ENCODE assay signal across 17 cellular contexts in genomic region chr5:43926923-43927322, GRCh38.
"Had no signal": no experiment of that assay in that cellular context is flagged by ENCODE, and none has a peak within 500 bp of the region (broad histone marks: within the 10 kb centered on the region; RNA-seq: fewer than 3 reads in every experiment).

No MANE protein-coding gene starts in this region.

- H3K27ac ChIP-seq: coronary artery, heart left ventricle, left lung, lower lobe of right lung, ovary, right atrium auricular region, sigmoid colon, thyroid gland had no signal

- ATAC-seq: esophagus mucosa; heart left ventricle; left lung; lower lobe of right lung; naive thymus-derived CD8-positive, alpha-beta T cell had no signal

- H3K4me3 ChIP-seq: coronary artery, heart left ventricle, left lung, lower lobe of right lung, ovary, right atrium auricular region, sigmoid colon, thyroid gland had no signal

- H3K36me3 ChIP-seq: heart left ventricle, left lung, lower lobe of right lung, ovary, right atrium auricular region, sigmoid colon, thyroid gland had no signal

- H3K4me1 ChIP-seq: heart left ventricle, left lung, lower lobe of right lung, right atrium auricular region, sigmoid colon, thyroid gland had no signal

- H3K27me3 ChIP-seq: heart left ventricle, left lung, ovary, right atrium auricular region, sigmoid colon, thyroid gland had no signal

- DNase-seq: effector CD4-positive, alpha-beta T cell; heart left ventricle; hypothalamus; immature natural killer cell; left lung; lower lobe of right lung; naive thymus-derived CD8-positive, alpha-beta T cell; nucleus accumbens; ovary; sigmoid colon; small intestine; stimulated activated CD4-positive, alpha-beta T cell treated with anti-CD3 and anti-CD28 coated beads, Interleukin-12 subunit alpha, Interleukin-12 subunit beta, amount 100 ng/mL, for 4 hours; stimulated activated naive CD4-positive, alpha-beta T cell treated with Interleukin-2 at 50 U/mL for 16 hours; thyroid gland had no signal

- H3K9me3 ChIP-seq: ovary, thyroid gland had no signal
